ENCODE assay signal across 10 cellular contexts in the genomic region with DNA sequence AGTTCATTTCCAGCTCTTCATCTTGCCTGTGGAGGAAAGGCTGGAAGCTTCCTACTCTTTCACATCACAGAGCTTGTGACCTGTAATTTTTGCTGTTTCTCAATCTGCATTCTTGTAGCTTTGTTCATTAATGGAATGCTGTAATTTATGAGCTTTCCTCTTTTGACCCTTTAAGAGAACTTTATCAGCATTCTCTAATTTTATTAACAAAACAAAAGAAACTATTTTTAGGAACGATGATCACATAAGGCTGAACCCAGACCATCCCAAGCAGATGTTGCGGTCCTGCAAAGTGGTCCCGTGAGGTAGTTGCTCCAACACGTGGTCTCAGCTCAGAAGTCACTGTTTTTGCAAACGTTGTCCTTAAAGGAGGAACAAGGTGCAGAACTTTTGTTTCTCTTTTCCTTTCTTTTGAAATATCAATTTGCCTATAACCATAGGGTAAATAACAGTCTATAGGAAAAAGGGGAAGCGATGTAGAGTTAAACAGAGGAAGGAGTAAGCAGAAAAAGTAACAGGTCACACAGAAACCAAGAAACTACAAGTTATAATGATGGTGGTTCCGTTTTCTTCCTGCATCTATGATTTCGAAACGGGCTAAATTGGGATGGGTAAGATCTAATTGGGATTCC.
A peak's percentile ranks its signal among the peaks of the same experiment; 100 is the strongest.
DNase-seq lines count a peak whose midpoint lies in the region; FAIRE-seq and TF ChIP-seq lines count a peak whose summit lies in the region.
"Had no signal": no experiment of that assay in that cellular context is flagged by ENCODE, and none has a peak within 500 bp of the region (broad histone marks: within the 10 kb centered on the region; RNA-seq: fewer than 3 reads in every experiment).

No MANE protein-coding gene starts in this region.

- H3K27me3 Mint-ChIP-seq in T-helper 2 cell treated with Interferon-gamma antibody and Interleukin-4, amounts not matched to agents 5 μg/mL and 100 μg/mL, for 36 hours (ENCODE audit: low read depth): peaks cover 11% of the 10 kb centered on the region

- intact Hi-C loops in sigmoid colon (cut with DNase I): no loop called here

- no peaks in the 10 kb centered on the region for H3K79me2 ChIP-seq in GM23248 (ENCODE audit: insufficient read depth)
- H3K79me2 ChIP-seq in keratinocyte (ENCODE audit: control insufficient read depth, insufficient read depth, low read length): no peaks in the 10 kb centered on the region

- H2AFZ ChIP-seq in GM23248: no peak overlapping the region
- H2AFZ ChIP-seq in keratinocyte (ENCODE audit: control insufficient read depth, low read length): no peak overlapping the region

- DNase-seq in GM06990 (ENCODE audit: extremely low read depth, insufficient read length): peak; percentile 48
- peak; percentile 35 for DNase-seq in GM23248
- DNase-seq in NAMALWA (ENCODE audit: low spot score): peak; percentile 73
- no peak for DNase-seq in keratinocyte (ENCODE audit: low read depth, low spot score)
- no peak for DNase-seq in stimulated activated CD4-positive, alpha-beta T cell treated with anti-CD3 and anti-CD28 coated beads, Interleukin-2, amount 100 ng/mL, for 24 hours
- DNase-seq in sigmoid colon: no peak
- no peak for DNase-seq in stimulated activated CD8-positive, alpha-beta memory T cell treated with anti-CD3 and anti-CD28 coated beads, Interleukin-4, amount 100 ng/mL, for 48 hours
- no peak for DNase-seq in T-helper 2 cell treated with Interferon-gamma antibody and Interleukin-4, amounts not matched to agents 5 μg/mL and 100 μg/mL, for 36 hours (ENCODE audit: low spot score)

- H3K27ac ChIP-seq in GM23248: no peak overlapping the region
- no peak overlapping the region for H3K27ac ChIP-seq in keratinocyte (ENCODE audit: control insufficient read depth, insufficient read depth, low read length)
- no peak overlapping the region for H3K27ac ChIP-seq in sigmoid colon

- H3K9me2 ChIP-seq in GM23248 (ENCODE audit: insufficient read depth): no peaks in the 10 kb centered on the region; the same call in 1 of the 2 replicates

- no peaks in the 10 kb centered on the region for H4K20me1 ChIP-seq in GM23248 (ENCODE audit: insufficient read depth)
- H4K20me1 ChIP-seq in keratinocyte (ENCODE audit: control insufficient read depth, extremely low read depth, insufficient read depth, low read length): no peaks in the 10 kb centered on the region

- no peak overlapping the region; the same call in 1 of the 2 replicates for H3K4me3 ChIP-seq in GM06990 (replicated peaks; ENCODE audit: low read depth, low read length)
- H3K4me3 ChIP-seq in GM23248: no peak overlapping the region
- no peak overlapping the region for H3K4me3 ChIP-seq in keratinocyte (ENCODE audit: control insufficient read depth in 2 of 3, extremely low read depth in 1 of 3, insufficient read depth in 2 of 3, low read depth in 1 of 3, low read length in 3 of 3)
- H3K4me3 ChIP-seq in sigmoid colon: no peak overlapping the region
- H3K4me3 ChIP-seq: K562 had no signal

- TF ChIP-seq POLR2A in sigmoid colon (IDR thresholded peaks at IDR 0.05): no peak

- H3K9ac ChIP-seq in GM23248 (no peak overlapping the region), keratinocyte (ENCODE audit: control insufficient read depth, extremely low read depth, insufficient read depth, low read length) (no peak overlapping the region)

- H3K27ac Mint-ChIP-seq in T-helper 2 cell treated with Interferon-gamma antibody and Interleukin-4, amounts not matched to agents 5 μg/mL and 100 μg/mL, for 36 hours: no peak overlapping the region
- H3K27ac Mint-ChIP-seq: dendritic cell treated with granulocyte-macrophage colony-stimulating factor and Interleukin-4, amounts not matched to agents 40 ng/mL and 50 ng/mL, for 4 days had no signal

- TF ChIP-seq CTCF in GM06990 (IDR thresholded peaks at IDR 0.05; ENCODE audit: insufficient read depth, low read length, poor library complexity, severe bottlenecking) (no peak), keratinocyte (optimal IDR thresholded peaks at IDR 0.05 in 1 of 3, IDR thresholded peaks at IDR 0.05 in 1 of 3, conservative IDR thresholded peaks at IDR 0.05 in 1 of 3; ENCODE audit: extremely low read depth in 1 of 3, insufficient read depth in 2 of 3, low read length in 3 of 3) (no peak), sigmoid colon (IDR thresholded peaks at IDR 0.05) (no peak)

- in situ Hi-C loops in GM23248 (cut with MboI): loop anchor here (10.0 kb wide), 1 partner anchor 200 kb away; no protein-coding TSS in a partner anchor

- H3K27me3 ChIP-seq in GM06990 (replicated peaks; ENCODE audit: control insufficient read depth, insufficient read depth, low read length) (no peaks in the 10 kb centered on the region), GM23248 (replicated peaks; ENCODE audit: insufficient read depth) (no peaks in the 10 kb centered on the region), keratinocyte (ENCODE audit: control insufficient read depth, extremely low read depth, insufficient read depth, low read length) (no peaks in the 10 kb centered on the region), sigmoid colon (no peaks in the 10 kb centered on the region)

- H3K4me2 ChIP-seq in GM23248 (ENCODE audit: unreplicated experiment): no peak overlapping the region
- H3K4me2 ChIP-seq in keratinocyte (ENCODE audit: control insufficient read depth, extremely low read depth, insufficient read depth, low read depth, low read length): no peak overlapping the region

- H3K4me1 Mint-ChIP-seq in T-helper 2 cell treated with Interferon-gamma antibody and Interleukin-4, amounts not matched to agents 5 μg/mL and 100 μg/mL, for 36 hours (ENCODE audit: low read depth): no peaks in the 10 kb centered on the region

- no peaks in the 10 kb centered on the region for H3F3A ChIP-seq in GM23248 (ENCODE audit: insufficient read depth)

- no peaks in the 10 kb centered on the region for H3K9me3 ChIP-seq in GM23248 (ENCODE audit: low read depth)
- no peaks in the 10 kb centered on the region for H3K9me3 ChIP-seq in keratinocyte (ENCODE audit: control insufficient read depth, low read depth, low read length)
- H3K9me3 ChIP-seq in sigmoid colon: no peaks in the 10 kb centered on the region

- WGBS in GM23248 (ENCODE audit: low coverage in 1 of 2, low lambda C conversion rate in 2 of 2, missing lambda C conversion rate in 2 of 2), 2 experiments: 91% methylated on average over 9 of the region's 9 CpGs
- WGBS in sigmoid colon, 2 donors: 48 to 84% methylated on average over 9 of the region's 9 CpGs

- no peaks in the 10 kb centered on the region for H3K9me1 ChIP-seq in keratinocyte (ENCODE audit: control insufficient read depth, extremely low read depth, insufficient read depth, low read length)

- FAIRE-seq in keratinocyte (lab: Jason Lieb, UNC): peak; percentile 13

- dilution Hi-C loops in keratinocyte (cut with MboI; ENCODE audit: extremely low pct_ligation_motif_present, low sequenced_read_pairs): no loop called here

- H3K36me3 ChIP-seq in GM06990 (ENCODE audit: control insufficient read depth, insufficient read depth, low read length): no peaks in the 10 kb centered on the region
- no peaks in the 10 kb centered on the region for H3K36me3 ChIP-seq in GM23248 (ENCODE audit: low read depth)
- H3K36me3 ChIP-seq in keratinocyte (ENCODE audit: control insufficient read depth in 2 of 2, extremely low read depth in 1 of 2, insufficient read depth in 2 of 2, low read length in 2 of 2): no peaks in the 10 kb centered on the region
- H3K36me3 ChIP-seq in sigmoid colon: no peaks in the 10 kb centered on the region

- H3K4me1 ChIP-seq in GM23248 (ENCODE audit: insufficient read depth) (peaks cover 13% of the 10 kb centered on the region), keratinocyte (ENCODE audit: control insufficient read depth, extremely low read depth, insufficient read depth, low read length) (peaks cover 10% of the 10 kb centered on the region), sigmoid colon (no peaks in the 10 kb centered on the region)

- no peak for TF ChIP-seq EP300 in sigmoid colon (IDR thresholded peaks at IDR 0.05)

- H3K9me3 Mint-ChIP-seq in T-helper 2 cell treated with Interferon-gamma antibody and Interleukin-4, amounts not matched to agents 5 μg/mL and 100 μg/mL, for 36 hours: no peaks in the 10 kb centered on the region
- H3K9me3 Mint-ChIP-seq: dendritic cell treated with granulocyte-macrophage colony-stimulating factor and Interleukin-4, amounts not matched to agents 40 ng/mL and 50 ng/mL, for 4 days had no signal

- H3K4me3 Mint-ChIP-seq in T-helper 2 cell treated with Interferon-gamma antibody and Interleukin-4, amounts not matched to agents 5 μg/mL and 100 μg/mL, for 36 hours: no peak overlapping the region
- H3K4me3 Mint-ChIP-seq: dendritic cell treated with granulocyte-macrophage colony-stimulating factor and Interleukin-4, amounts not matched to agents 40 ng/mL and 50 ng/mL, for 4 days had no signal

- H3K36me3 Mint-ChIP-seq in T-helper 2 cell treated with Interferon-gamma antibody and Interleukin-4, amounts not matched to agents 5 μg/mL and 100 μg/mL, for 36 hours (ENCODE audit: low read depth): no peaks in the 10 kb centered on the region

Comparison
In these comparisons a context has a peak if more than half of its experiments do, and no peak if none do; other contexts are left out.
1. DNase-seq: peak in GM06990 (single experiment), GM23248 (single experiment) and NAMALWA (single experiment); none in keratinocyte (single experiment), stimulated activated CD4-positive, alpha-beta T cell treated with anti-CD3 and anti-CD28 coated beads, Interleukin-2, amount 100 ng/mL, for 24 hours (0 of 2), sigmoid colon (single experiment), stimulated activated CD8-positive, alpha-beta memory T cell treated with anti-CD3 and anti-CD28 coated beads, Interleukin-4, amount 100 ng/mL, for 48 hours (single experiment) and T-helper 2 cell treated with Interferon-gamma antibody and Interleukin-4, amounts not matched to agents 5 μg/mL and 100 μg/mL, for 36 hours (single experiment).